In genomic region chr6:139297921-139298320, GRCh38 we compare ENCODE assay signal across 24 cellular contexts. TPM values are rescaled to one million over a fixed set of nuclear protein-coding genes. Genes with fewer than 3 reads are reported as not detected.
"Had no signal": no experiment of that assay in that cellular context is flagged by ENCODE, and none has a peak within 500 bp of the region (broad histone marks: within the 10 kb centered on the region; RNA-seq: fewer than 3 reads in every experiment).

No MANE protein-coding gene starts in this region.

- H3K36me3 Mint-ChIP-seq: mesothelial cell of epicardium had no signal

- H3K4me3 ChIP-seq: colonic mucosa, esophagus muscularis mucosa, gastroesophageal sphincter, heart left ventricle, hepatocyte, left lung, lower lobe of right lung, mucosa of descending colon had no signal

- H3K9me3 Mint-ChIP-seq: dendritic cell treated with granulocyte-macrophage colony-stimulating factor and Interleukin-4, amounts not matched to agents 40 ng/mL and 50 ng/mL, for 4 days had no signal

- H3K27me3 Mint-ChIP-seq: dendritic cell treated with granulocyte-macrophage colony-stimulating factor and Interleukin-4, amounts not matched to agents 40 ng/mL and 50 ng/mL, for 4 days; naive B cell had no signal

- H3K36me3 ChIP-seq: colonic mucosa, esophagus muscularis mucosa, gastroesophageal sphincter, heart left ventricle, left lung, lower lobe of right lung had no signal

- ATAC-seq: foreskin keratinocyte, gastroesophageal sphincter, heart left ventricle, left cardiac atrium, left lung, left ventricle myocardium superior, lower lobe of right lung, mucosa of descending colon had no signal

- H3K79me2 ChIP-seq: hepatocyte had no signal

- H3K9me3 ChIP-seq: colonic mucosa, esophagus muscularis mucosa, gastroesophageal sphincter, heart left ventricle, left lung, lower lobe of right lung, mucosa of descending colon had no signal

- H3K4me2 ChIP-seq: hepatocyte had no signal

- FAIRE-seq: endothelial cell of umbilical vein, frontal cortex had no signal

- H3K27ac Mint-ChIP-seq: mesothelial cell of epicardium, naive B cell had no signal

- H3K27me3 ChIP-seq: colonic mucosa, esophagus muscularis mucosa, foreskin keratinocyte, gastroesophageal sphincter, heart left ventricle, hepatocyte, left lung had no signal

- H3K4me1 ChIP-seq: colonic mucosa, gastroesophageal sphincter had no signal

- H3K27ac ChIP-seq: colonic mucosa, esophagus muscularis mucosa, foreskin keratinocyte, gastroesophageal sphincter, hepatocyte, lower lobe of right lung had no signal

- H3K4me3 Mint-ChIP-seq: dendritic cell treated with granulocyte-macrophage colony-stimulating factor and Interleukin-4, amounts not matched to agents 40 ng/mL and 50 ng/mL, for 4 days; immature natural killer cell; mesothelial cell of epicardium had no signal

- H3K4me1 Mint-ChIP-seq: mesothelial cell of epicardium had no signal

- DNase-seq: colonic mucosa; cortex of kidney; effector CD8-positive, alpha-beta T cell; foreskin keratinocyte; heart left ventricle; hypothalamus; immature natural killer cell; islet precursor cell; left cardiac atrium; left lung; left ventricle myocardium superior; lower lobe of right lung; mesenchymal stem cell; mucosa of descending colon; naive B cell had no signal

- H2AFZ ChIP-seq: hepatocyte had no signal

RNA-seq across cellular contexts. Expression of gene TXLNB, which starts 6.1 kb away (rescaled TPM):
- total RNA-seq: epithelial cell of proximal tubule, foreskin keratinocyte, kidney epithelial cell had no signal
- polyA plus RNA-seq: foreskin keratinocyte had no signal
